ENCODE assay signal across 14 cellular contexts in the genomic region with DNA sequence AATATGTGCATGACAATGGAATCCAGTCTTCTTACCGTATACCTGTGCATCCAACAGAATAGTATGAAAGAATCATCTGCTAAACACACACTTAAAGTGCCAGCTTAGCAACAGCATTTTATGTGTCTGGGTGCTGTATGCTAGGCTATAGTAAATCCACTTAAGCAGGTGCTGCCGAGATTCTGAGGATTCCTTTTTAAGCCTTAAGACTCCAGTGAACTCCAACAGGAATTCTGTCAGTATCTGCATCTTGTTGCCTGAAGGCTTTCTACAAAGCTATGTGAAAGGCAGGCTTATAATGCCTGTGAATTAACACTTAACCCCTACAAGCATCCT.
"Had no signal": no experiment of that assay in that cellular context is flagged by ENCODE, and none has a peak within 500 bp of the region (broad histone marks: within the 10 kb centered on the region; RNA-seq: fewer than 3 reads in every experiment).

No MANE protein-coding gene starts in this region.

- ATAC-seq: activated CD4-positive, CD25-positive, alpha-beta regulatory T cell treated with anti-CD3 and anti-CD28 coated beads, Interleukin-2, amount 50 U/mL, for 24 hours; mucosa of descending colon; natural killer cell treated with Interleukin-12 subunit alpha and Interleukin-12 subunit beta and Interleukin-15 and Interleukin-18, amount 100 ng/mL, for 72 hours; stimulated activated naive CD8-positive, alpha-beta T cell treated with anti-CD3 and anti-CD28 coated beads, Interleukin-15, amount 100 ng/mL, for 72 hours; T-helper 17 cell had no signal

- H3K27me3 ChIP-seq: brain microvascular endothelial cell, uterus had no signal

- H3K9me3 ChIP-seq: mucosa of descending colon, thoracic aorta, uterus had no signal

- H3K36me3 ChIP-seq: brain microvascular endothelial cell, thoracic aorta, uterus had no signal

- H3K4me1 ChIP-seq: uterus had no signal

- H3K4me3 ChIP-seq: mucosa of descending colon, thoracic aorta, uterus had no signal

- DNase-seq: activated T-cell treated with anti-CD3 and anti-CD28 coated beads, Interleukin-2, amount 50 U/mL, for 1 hour; amygdala; endodermal cell; glutamatergic neuron; mucosa of descending colon; stimulated activated CD4-positive, alpha-beta T cell treated with anti-CD3 and anti-CD28 coated beads, Interleukin-15, amount 100 ng/mL, for 24 hours; stimulated activated CD4-positive, alpha-beta T cell treated with anti-CD3 and anti-CD28 coated beads, Interleukin-4, amount 100 ng/mL, for 4 hours; stimulated activated naive CD8-positive, alpha-beta T cell treated with anti-CD3 and anti-CD28 coated beads, Interleukin-15, amount 100 ng/mL, for 72 hours; T-helper 17 cell; uterus had no signal

- H3K27ac ChIP-seq: thoracic aorta, uterus had no signal
